Comparison of ENCODE assay signal across 11 cellular contexts in genomic region chr5:17436345-17436744, GRCh38.
DNase-seq lines count a peak whose midpoint lies in the region; ATAC-seq and TF ChIP-seq lines count a peak whose summit lies in the region.
"Had no signal": no experiment of that assay in that cellular context is flagged by ENCODE, and none has a peak within 500 bp of the region (broad histone marks: within the 10 kb centered on the region; RNA-seq: fewer than 3 reads in every experiment).

No MANE protein-coding gene starts in this region.

- no peaks in the 10 kb centered on the region for H3K27me3 Mint-ChIP-seq in CD8-positive, alpha-beta memory T cell
- H3K27me3 Mint-ChIP-seq in endothelial cell (ENCODE audit: unreplicated experiment) = no peaks in the 10 kb centered on the region

- intact Hi-C loops in right cardiac atrium (cut with DNase I) = no loop called here
- intact Hi-C loops in testis (cut with DNase I; ENCODE audit: low total_unique reads) = no loop called here

- peak overlapping the region in 1 of 7 donors; percentile 3 for H3K4me3 Mint-ChIP-seq in CD8-positive, alpha-beta memory T cell
- H3K4me3 Mint-ChIP-seq in endothelial cell (ENCODE audit: unreplicated experiment) = no peak overlapping the region

- H3K4me1 ChIP-seq in ACC112 (ENCODE audit: control insufficient read depth, insufficient read depth, low read length, unreplicated experiment) (no peaks in the 10 kb centered on the region), right cardiac atrium (ENCODE audit: control insufficient read depth, insufficient read depth, low read length) (no peaks in the 10 kb centered on the region), gastroesophageal sphincter (no peaks in the 10 kb centered on the region), testis (no peaks in the 10 kb centered on the region)
- no peaks in the 10 kb centered on the region for H3K4me1 ChIP-seq in CD8-positive, alpha-beta memory T cell (ENCODE audit: insufficient read depth, low read length)

- peaks cover 10 to 29% (median 17%) of the 10 kb centered on the region in 5 donors for H3K9me3 Mint-ChIP-seq in CD8-positive, alpha-beta memory T cell
- H3K9me3 Mint-ChIP-seq in endothelial cell (ENCODE audit: unreplicated experiment) = no peaks in the 10 kb centered on the region

- ATAC-seq in GM21447 (IDR thresholded peaks at IDR 0.05; ENCODE audit: unreplicated experiment) (peak; percentile 24), HG03571 (IDR thresholded peaks at IDR 0.05; ENCODE audit: unreplicated experiment) (peak; percentile 36), right cardiac atrium (peak; percentile 52 to 65), gastroesophageal sphincter (no peak)

- CTCF ChIA-PET in CD8-positive, alpha-beta memory T cell (lab: Charles Lee) = no interaction called here

- no peak for TF ChIP-seq EP300 in gastroesophageal sphincter (IDR thresholded peaks at IDR 0.05)

- 59% methylated on average over 4 of the region's 4 CpGs for WGBS in right cardiac atrium
- WGBS in gastroesophageal sphincter (ENCODE audit: low coverage in 1 of 2), 2 donors = 39 to 71% methylated on average over 4 of the region's 4 CpGs
- WGBS in testis, 2 donors = 71 to 74% methylated on average over 4 of the region's 4 CpGs

- H3K36me3 ChIP-seq in ACC112 (ENCODE audit: insufficient read depth, low read length) (no peaks in the 10 kb centered on the region), gastroesophageal sphincter (no peaks in the 10 kb centered on the region), testis (ENCODE audit: low read depth, missing control alignments) (no peaks in the 10 kb centered on the region)
- no peaks in the 10 kb centered on the region for H3K36me3 ChIP-seq in CD8-positive, alpha-beta memory T cell (ENCODE audit: insufficient read depth, low read length)

- POLR2A ChIA-PET in CD8-positive, alpha-beta memory T cell (lab: Charles Lee) = no interaction called here

- H3K27me3 ChIP-seq in ACC112 (ENCODE audit: insufficient read depth, low read length) (no peaks in the 10 kb centered on the region), right cardiac atrium (ENCODE audit: control insufficient read depth, insufficient read depth) (no peaks in the 10 kb centered on the region), gastroesophageal sphincter (no peaks in the 10 kb centered on the region), testis (no peaks in the 10 kb centered on the region)
- no peaks in the 10 kb centered on the region for H3K27me3 ChIP-seq in CD8-positive, alpha-beta memory T cell (ENCODE audit: insufficient read depth, low read length, poor library complexity, severe bottlenecking)

- no peak overlapping the region for H3K27ac Mint-ChIP-seq in CD8-positive, alpha-beta memory T cell
- H3K27ac Mint-ChIP-seq in endothelial cell (ENCODE audit: unreplicated experiment) = no peak overlapping the region

- H3K27ac ChIP-seq in ACC112 (ENCODE audit: low read depth, low read length) (no peak overlapping the region), right cardiac atrium (ENCODE audit: low read length) (no peak overlapping the region), gastroesophageal sphincter (no peak overlapping the region), testis (no peak overlapping the region)
- H3K27ac ChIP-seq in CD8-positive, alpha-beta memory T cell (ENCODE audit: low read depth, low read length) = no peak overlapping the region
- H3K27ac ChIP-seq: C4-2B, KMS-11 had no signal

- DNase-seq in right cardiac atrium = no peak
- no peak for DNase-seq in testis
- DNase-seq in CD8-positive, alpha-beta memory T cell = no peak
- DNase-seq in endothelial cell (ENCODE audit: low spot score) = no peak
- DNase-seq: midbrain had no signal

- TF ChIP-seq CTCF in gastroesophageal sphincter (IDR thresholded peaks at IDR 0.05) (no peak), testis (IDR thresholded peaks at IDR 0.05) (no peak), endothelial cell (IDR thresholded peaks at IDR 0.05; ENCODE audit: unreplicated experiment) (no peak)

- H3K9me3 ChIP-seq in right cardiac atrium (ENCODE audit: control insufficient read depth, low read length) (peaks cover 8% of the 10 kb centered on the region), gastroesophageal sphincter (peaks cover 0 to 25% (median 0%) of the 10 kb centered on the region in 3 donors), testis (no peaks in the 10 kb centered on the region)
- no peaks in the 10 kb centered on the region for H3K9me3 ChIP-seq in CD8-positive, alpha-beta memory T cell (ENCODE audit: low read length)

- H3K4me1 Mint-ChIP-seq in CD8-positive, alpha-beta memory T cell = no peaks in the 10 kb centered on the region
- H3K4me1 Mint-ChIP-seq in endothelial cell (ENCODE audit: unreplicated experiment) = peaks cover 8% of the 10 kb centered on the region

- H3K4me3 ChIP-seq in ACC112 (ENCODE audit: low read depth, low read length) (peak overlapping the region; percentile 53), right cardiac atrium (ENCODE audit: low read length) (no peak overlapping the region), gastroesophageal sphincter (peak overlapping the region in 1 of 2 donors; percentile 16), testis (no peak overlapping the region)
- H3K4me3 ChIP-seq in CD8-positive, alpha-beta memory T cell (ENCODE audit: low read length) = no peak overlapping the region

- H3K79me2 ChIP-seq in ACC112 (ENCODE audit: control insufficient read depth, insufficient read depth, low read length, unreplicated experiment) = no peaks in the 10 kb centered on the region

- peak overlapping the region; percentile 89 for H2AFZ ChIP-seq in ACC112 (ENCODE audit: low read length, unreplicated experiment)

- no peak for TF ChIP-seq POLR2A in gastroesophageal sphincter (IDR thresholded peaks at IDR 0.05)
- TF ChIP-seq POLR2A in testis (IDR thresholded peaks at IDR 0.05) = no peak

- H3K36me3 Mint-ChIP-seq in CD8-positive, alpha-beta memory T cell = no peaks in the 10 kb centered on the region
- H3K36me3 Mint-ChIP-seq in endothelial cell (ENCODE audit: low read depth, unreplicated experiment) = no peaks in the 10 kb centered on the region
